ENCODE assay signal across 1 cellular context in genomic region chr17:35170968-35171771, GRCh38.
TF ChIP-seq lines count a peak whose summit lies in the region.

No MANE protein-coding gene starts in this region.

TF ChIP-seq in Ishikawa, 13 proteins besides CTCF, POLR2A, EP300 and RAD21 (continued from another document):
- no peak for TF ChIP-seq REST (IDR thresholded peaks at IDR 0.05; ENCODE audit: low read depth)
- no peak for TF ChIP-seq CEBPB (IDR thresholded peaks at IDR 0.05)
- TF ChIP-seq USF1 (IDR thresholded peaks at IDR 0.05): no peak
- no peak for TF ChIP-seq ZBTB7A (IDR thresholded peaks at IDR 0.05; ENCODE audit: low read depth)
